Comparison of ENCODE assay signal across 14 cellular contexts in the genomic region with DNA sequence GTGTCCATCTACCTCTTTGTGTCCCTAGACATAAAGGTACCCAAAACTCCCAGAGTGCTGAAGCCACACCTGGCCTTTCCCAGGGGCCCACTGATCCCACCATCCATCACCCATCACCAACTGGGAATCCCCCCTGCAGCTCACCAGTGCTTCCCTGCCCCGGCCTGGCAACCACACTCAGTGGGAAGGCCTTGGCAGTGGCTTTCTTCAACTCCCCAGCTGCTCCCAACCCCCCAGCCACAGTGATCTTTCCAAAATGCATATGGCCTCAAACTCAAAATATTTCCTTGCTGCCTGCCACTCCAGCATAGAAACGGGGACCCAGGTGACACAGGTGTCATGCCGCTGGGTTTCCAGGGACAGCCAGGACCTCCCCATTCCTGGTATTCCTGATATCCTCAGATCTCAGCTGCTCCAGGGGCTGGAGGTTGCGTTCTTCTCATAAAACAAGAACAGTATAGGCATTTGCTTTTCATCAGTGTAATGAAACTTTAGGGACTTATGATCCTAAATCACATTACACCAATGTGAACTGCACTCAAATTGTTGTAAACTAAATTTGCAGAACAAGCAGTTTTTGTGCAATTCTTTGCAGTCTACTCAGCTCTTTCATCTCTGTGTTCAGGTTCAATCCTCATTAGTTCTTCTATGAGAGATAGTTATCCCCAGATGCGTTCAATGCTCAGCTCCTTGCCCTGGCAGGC. TPM values are rescaled to one million over a fixed set of nuclear protein-coding genes. Genes with fewer than 3 reads are reported as not detected.
A peak's percentile ranks its signal among the peaks of the same experiment; 100 is the strongest.
DNase-seq lines count a peak whose midpoint lies in the region; ATAC-seq, FAIRE-seq and TF ChIP-seq lines count a peak whose summit lies in the region.
"Had no signal": no experiment of that assay in that cellular context is flagged by ENCODE, and none has a peak within 500 bp of the region (broad histone marks: within the 10 kb centered on the region; RNA-seq: fewer than 3 reads in every experiment).

No MANE protein-coding gene starts in this region.

- no peak for TF ChIP-seq POLR2A in H54 (IDR thresholded peaks at IDR 0.05; ENCODE audit: low read depth, low read length)

- H3K4me1 Mint-ChIP-seq in CD14-positive monocyte (peaks cover 32% of the 10 kb centered on the region), Caco-2 (ENCODE audit: low read depth, unreplicated experiment) (peaks cover 11% of the 10 kb centered on the region)
- peaks cover 9% of the 10 kb centered on the region for H3K4me1 Mint-ChIP-seq in activated naive CD8-positive, alpha-beta T cell treated with anti-CD3 and anti-CD28 coated beads for 36 hours
- peaks cover 15 to 24% of the 10 kb centered on the region in 2 donors for H3K4me1 Mint-ChIP-seq in natural killer cell treated with Interleukin-12 subunit alpha and Interleukin-12 subunit beta and Interleukin-15 and Interleukin-18, amount 100 ng/mL, for 72 hours (ENCODE audit: low read depth in 2 of 2)

- CTCF ChIA-PET in Caco-2 (lab: Charles Lee) = interaction anchor here (0.6 to 1.7 kb wide), 2 partner anchors 60 to 75 kb away, joined by 3 to 11 read pairs; no protein-coding TSS in a partner anchor

- DNase-seq in CD14-positive monocyte (ENCODE audit: low spot score) (peak; percentile 23), Caco-2 (no peak), dedifferentiated amniotic fluid mesenchymal stem cell (ENCODE audit: extremely low spot score) (no peak), cerebellar cortex (ENCODE audit: low spot score) (no peak), H54 (ENCODE audit: insufficient read length, low spot score) (no peak)
- DNase-seq in activated naive CD8-positive, alpha-beta T cell treated with anti-CD3 and anti-CD28 coated beads for 36 hours = no peak
- no peak for DNase-seq in natural killer cell treated with Interleukin-12 subunit alpha and Interleukin-12 subunit beta and Interleukin-15 and Interleukin-18, amount 100 ng/mL, for 72 hours (ENCODE audit: low spot score)
- DNase-seq: body of pancreas; COR-L47; NCI-H1694; stimulated activated CD4-positive, alpha-beta T cell treated with anti-CD3 and anti-CD28 coated beads, Interleukin-12 subunit alpha, Interleukin-12 subunit beta, amount 100 ng/mL, for 4 hours had no signal

- H3K36me3 Mint-ChIP-seq in CD14-positive monocyte (peaks cover 6 to 11% of the 10 kb centered on the region in 2 donors), Caco-2 (ENCODE audit: insufficient read depth, unreplicated experiment) (peaks cover 6% of the 10 kb centered on the region)
- H3K36me3 Mint-ChIP-seq in activated naive CD8-positive, alpha-beta T cell treated with anti-CD3 and anti-CD28 coated beads for 36 hours = no peaks in the 10 kb centered on the region
- H3K36me3 Mint-ChIP-seq in natural killer cell treated with Interleukin-12 subunit alpha and Interleukin-12 subunit beta and Interleukin-15 and Interleukin-18, amount 100 ng/mL, for 72 hours = peaks cover 10% of the 10 kb centered on the region

- H3K27me3 Mint-ChIP-seq in CD14-positive monocyte (ENCODE audit: low read depth in 3 of 3) (peaks cover 81 to 87% (median 85%) of the 10 kb centered on the region in 3 donors), Caco-2 (ENCODE audit: insufficient read depth, unreplicated experiment) (peaks cover 13% of the 10 kb centered on the region)
- peaks cover 63% of the 10 kb centered on the region for H3K27me3 Mint-ChIP-seq in activated naive CD8-positive, alpha-beta T cell treated with anti-CD3 and anti-CD28 coated beads for 36 hours
- H3K27me3 Mint-ChIP-seq in natural killer cell treated with Interleukin-12 subunit alpha and Interleukin-12 subunit beta and Interleukin-15 and Interleukin-18, amount 100 ng/mL, for 72 hours = peaks cover 26 to 43% of the 10 kb centered on the region in 2 donors

- no peak for ATAC-seq in natural killer cell treated with Interleukin-12 subunit alpha and Interleukin-12 subunit beta and Interleukin-15 and Interleukin-18, amount 100 ng/mL, for 72 hours
- no peak for ATAC-seq in GM21717 (IDR thresholded peaks at IDR 0.05; ENCODE audit: unreplicated experiment)
- ATAC-seq: body of pancreas, left lobe of liver had no signal

- H3K4me3 Mint-ChIP-seq in CD14-positive monocyte = peak overlapping the region in 1 of 2 donors; percentile 74
- H3K4me3 Mint-ChIP-seq in Caco-2 (ENCODE audit: unreplicated experiment) = peak overlapping the region; percentile 71
- H3K4me3 Mint-ChIP-seq in activated naive CD8-positive, alpha-beta T cell treated with anti-CD3 and anti-CD28 coated beads for 36 hours = peak overlapping the region; percentile 23
- peak overlapping the region; percentile 72 for H3K4me3 Mint-ChIP-seq in natural killer cell treated with Interleukin-12 subunit alpha and Interleukin-12 subunit beta and Interleukin-15 and Interleukin-18, amount 100 ng/mL, for 72 hours

- no peaks in the 10 kb centered on the region; the same call in 1 of the 2 replicates for H3K36me3 ChIP-seq in Caco-2 (ENCODE audit: control insufficient read depth, insufficient read depth, low read length)
- H3K36me3 ChIP-seq: tibial nerve had no signal

- H3K4me1 ChIP-seq in Caco-2 = peaks cover 7% of the 10 kb centered on the region

- POLR2A ChIA-PET in Caco-2 (lab: Charles Lee) = no interaction called here

- H3K27ac Mint-ChIP-seq in CD14-positive monocyte = no peak overlapping the region
- no peak overlapping the region for H3K27ac Mint-ChIP-seq in Caco-2 (ENCODE audit: unreplicated experiment)
- H3K27ac Mint-ChIP-seq in activated naive CD8-positive, alpha-beta T cell treated with anti-CD3 and anti-CD28 coated beads for 36 hours = no peak overlapping the region
- H3K27ac Mint-ChIP-seq in natural killer cell treated with Interleukin-12 subunit alpha and Interleukin-12 subunit beta and Interleukin-15 and Interleukin-18, amount 100 ng/mL, for 72 hours = peak overlapping the region in 1 of 2 donors; percentile 16

- no peaks in the 10 kb centered on the region for H3K9me3 ChIP-seq in Caco-2
- H3K9me3 ChIP-seq: body of pancreas, tibial nerve had no signal

- peaks cover 0 to 45% (median 38%) of the 10 kb centered on the region in 7 donors for H3K9me3 Mint-ChIP-seq in CD14-positive monocyte
- no peaks in the 10 kb centered on the region for H3K9me3 Mint-ChIP-seq in Caco-2 (ENCODE audit: unreplicated experiment)
- H3K9me3 Mint-ChIP-seq in activated naive CD8-positive, alpha-beta T cell treated with anti-CD3 and anti-CD28 coated beads for 36 hours = no peaks in the 10 kb centered on the region
- H3K9me3 Mint-ChIP-seq in natural killer cell treated with Interleukin-12 subunit alpha and Interleukin-12 subunit beta and Interleukin-15 and Interleukin-18, amount 100 ng/mL, for 72 hours = peaks cover 2% of the 10 kb centered on the region

- H3K4me3 ChIP-seq in Caco-2 (ENCODE audit: low read depth, low read length) = peak overlapping the region; percentile 71; the same call in 1 of the 2 replicates
- H3K4me3 ChIP-seq: body of pancreas had no signal

- no TSS peak for BruUV-seq in Caco-2 (replicated peaks; lab: Mats Ljungman, UMichigan)

- intact Hi-C loops in CD14-positive monocyte (cut with micrococcal nuclease) (no loop called here), Caco-2 (cut with micrococcal nuclease; ENCODE audit: unreplicated experiment) (loop anchor here (10.0 kb wide), 1 partner anchor 1213 kb away; no protein-coding TSS in a partner anchor)

- FAIRE-seq in H54 (lab: Jason Lieb, UNC) = no peak

- H3K27me3 ChIP-seq in Caco-2 (replicated peaks; ENCODE audit: control insufficient read depth, insufficient read depth, low read length) = no peaks in the 10 kb centered on the region
- H3K27me3 ChIP-seq: body of pancreas had no signal

- TF ChIP-seq CTCF in CD14-positive monocyte (IDR thresholded peaks at IDR 0.05) (no peak), Caco-2 (IDR thresholded peaks at IDR 0.05; ENCODE audit: insufficient read depth in 1 of 2, low read depth in 1 of 2, low read length in 1 of 2, severe bottlenecking in 1 of 2, unreplicated experiment in 1 of 2) (no peak)

RNA-seq across cellular contexts. Expression of a gene that starts 1.3 kb away (rescaled TPM):
- not detected for polyA plus RNA-seq in CD14-positive monocyte
- 0.57 and 0.86 TPM in 2 replicates for total RNA-seq in Caco-2 (2022)
- not detected for total RNA-seq in activated naive CD8-positive, alpha-beta T cell treated with anti-CD3 and anti-CD28 coated beads for 36 hours
- total RNA-seq in natural killer cell treated with Interleukin-12 subunit alpha and Interleukin-12 subunit beta and Interleukin-15 and Interleukin-18, amount 100 ng/mL, for 72 hours = not detected
- total RNA-seq: body of pancreas had no signal
